21 cellular contexts compared by ENCODE assay signal in genomic region chr4:129978315-129978714, GRCh38.
"Had no signal": no experiment of that assay in that cellular context is flagged by ENCODE, and none has a peak within 500 bp of the region (broad histone marks: within the 10 kb centered on the region; RNA-seq: fewer than 3 reads in every experiment).

No MANE protein-coding gene starts in this region.

- H3K36me3 ChIP-seq: heart left ventricle, right lobe of liver, tibial nerve had no signal

- H3K27ac ChIP-seq: heart left ventricle, right lobe of liver, tibial nerve had no signal

- H3K27me3 ChIP-seq: heart left ventricle, right lobe of liver, tibial nerve had no signal

- ATAC-seq: heart left ventricle; left colon; naive thymus-derived CD4-positive, alpha-beta T cell; right lobe of liver had no signal

- DNase-seq: activated CD4-positive, alpha-beta memory T cell treated with anti-CD3 and anti-CD28 coated beads, Interleukin-2, amount 10 ng/mL, durations not matched to agents 7 days and 5 days; activated CD4-positive, alpha-beta T cell treated with anti-CD3 and anti-CD28 coated beads for 1 hour; activated CD4-positive, alpha-beta T cell treated with anti-CD3 and anti-CD28 coated beads, Interleukin-2, amount 10 ng/mL, durations not matched to agents 7 days and 5 days; activated CD8-positive, alpha-beta memory T cell treated with anti-CD3 and anti-CD28 coated beads, Interleukin-2, amount 50 U/mL, for 48 hours; activated gamma-delta T cell; activated naive CD4-positive, alpha-beta T cell treated with anti-CD3 and anti-CD28 coated beads, Interleukin-2, amount 50 U/mL, for 16 hours; activated T-cell treated with anti-CD3 and anti-CD28 coated beads, Interleukin-2, amount 50 U/mL, for 24 hours; amygdala; central memory CD4-positive, alpha-beta T cell; heart left ventricle; hypothalamus; immature natural killer cell; kidney; left colon; midbrain; naive thymus-derived CD4-positive, alpha-beta T cell; right lobe of liver; stimulated activated CD4-positive, alpha-beta T cell treated with anti-CD3 and anti-CD28 coated beads, Interleukin-2, amount 100 ng/mL, for 48 hours; stimulated activated naive CD4-positive, alpha-beta T cell treated with Interleukin-2 at 50 U/mL for 16 hours; T-helper 9 cell had no signal

- H3K9me3 ChIP-seq: heart left ventricle, right lobe of liver, tibial nerve had no signal

- H3K4me3 ChIP-seq: heart left ventricle, right lobe of liver, tibial nerve had no signal

- H3K4me1 ChIP-seq: heart left ventricle, right lobe of liver, tibial nerve had no signal
